Comparison of ENCODE assay signal across 8 cellular contexts in the genomic region with DNA sequence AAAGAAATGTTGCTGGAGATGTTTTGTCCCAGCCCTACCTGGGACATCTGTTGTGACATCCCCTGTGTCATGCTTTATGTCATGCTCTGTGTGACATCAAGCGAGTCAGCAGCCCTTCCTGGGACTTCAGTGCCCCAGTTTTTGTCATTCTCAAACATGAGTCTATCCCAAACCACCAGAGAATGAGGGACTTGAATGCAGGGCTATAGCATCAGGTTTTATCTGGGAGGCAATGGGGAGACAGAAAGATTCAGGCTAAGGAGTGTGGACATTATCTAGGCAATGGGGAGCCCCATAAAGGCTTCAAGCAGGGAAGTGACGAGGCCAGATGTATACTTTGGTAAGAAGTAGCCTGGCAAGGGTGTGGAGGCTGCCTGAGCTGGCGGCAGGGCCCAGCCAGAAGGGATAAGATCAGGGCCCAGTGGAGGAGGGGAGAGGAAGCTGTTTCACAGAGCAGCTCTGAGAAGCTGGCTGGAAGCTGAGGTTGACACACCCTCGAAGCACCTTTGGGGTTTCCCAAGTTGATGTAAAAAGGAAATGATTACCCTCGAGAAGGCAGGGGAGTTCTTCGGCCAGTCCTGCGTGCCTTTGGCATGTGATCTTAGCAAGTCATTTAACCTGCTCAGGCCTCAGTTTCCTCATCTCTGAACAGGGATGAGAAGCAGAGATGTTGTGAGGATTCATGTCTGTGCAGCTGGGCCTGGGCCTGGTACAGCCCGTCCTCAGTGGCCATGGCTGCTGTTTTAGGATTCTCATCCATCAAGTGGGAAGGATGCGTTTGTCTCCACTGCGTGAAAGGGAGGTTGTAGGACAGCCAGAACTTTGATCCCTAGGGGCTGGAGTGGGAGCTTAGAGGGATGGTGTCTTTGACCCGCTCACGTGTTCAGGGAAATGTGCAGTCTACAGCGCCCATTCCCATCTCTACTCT. TPM values are rescaled to one million over a fixed set of nuclear protein-coding genes. Genes with fewer than 3 reads are reported as not detected.
DNase-seq lines count a peak whose midpoint lies in the region; ATAC-seq, FAIRE-seq and TF ChIP-seq lines count a peak whose summit lies in the region.

No MANE protein-coding gene starts in this region.

- intact Hi-C loops in left lung (cut with DNase I): no loop called here

- peak overlapping the region; percentile 26 to 89 for H3K27ac ChIP-seq in left lung

- no peaks in the 10 kb centered on the region for H3K9me3 ChIP-seq in left lung

- peaks cover 8 to 66% of the 10 kb centered on the region in 2 donors for H3K4me1 ChIP-seq in left lung

- DNase-seq in RCC 7860 (ENCODE audit: low spot score) (peak; percentile 82), activated gamma-delta T cell treated with Interleukin-2 at 50 U/mL for 16 hours (peak; percentile 60), left lung (peak; percentile 48 to 81), NCI-H187 treated with DMSO at 0.1 percent for 48 hours (lab: John Stamatoyannopoulos, UW) (no peak), NCI-H146 (lab: John Stamatoyannopoulos, UW) (no peak)
- DNase-seq in stimulated activated CD8-positive, alpha-beta memory T cell treated with anti-CD3 and anti-CD28 coated beads, Interleukin-4, amount 100 ng/mL, for 48 hours: peak; percentile 77

- FAIRE-seq in RCC 7860 (lab: Jason Lieb, UNC): peak; percentile 43

- peak; percentile 72 for ATAC-seq in GM18517 (IDR thresholded peaks at IDR 0.05; ENCODE audit: unreplicated experiment)
- ATAC-seq in HG02763 (IDR thresholded peaks at IDR 0.05; ENCODE audit: unreplicated experiment): peak; percentile 68
- ATAC-seq in left lung: peak; percentile 82

- H3K27me3 ChIP-seq in left lung: no peaks in the 10 kb centered on the region

- no peak overlapping the region for H3K4me3 ChIP-seq in left lung

- H3K36me3 ChIP-seq in left lung: peaks cover 0 to 27% of the 10 kb centered on the region in 2 donors

- no peak for TF ChIP-seq CTCF in left lung (IDR thresholded peaks at IDR 0.05)

RNA-seq across cellular contexts. Expression of a gene that starts 34.3 kb away (rescaled TPM):
- total RNA-seq in left lung: 1 to 10 TPM; 3.3 to 8.5 TPM

RNA-seq across cellular contexts. Expression of a gene that starts 49.2 kb away (rescaled TPM):
- total RNA-seq in left lung: 10 to 100 TPM; 29.1 to 35.2 TPM

RNA-seq across cellular contexts. Expression of a gene that starts 57.4 kb away (rescaled TPM):
- total RNA-seq in left lung: 10 to 100 TPM; 36.8 to 40.7 TPM

Comparison
In these comparisons a context has a peak if more than half of its experiments do, and no peak if none do; other contexts are left out.
1. DNase-seq: peak in RCC 7860 (single experiment), activated gamma-delta T cell treated with Interleukin-2 at 50 U/mL for 16 hours (single experiment), left lung (2 of 2) and stimulated activated CD8-positive, alpha-beta memory T cell treated with anti-CD3 and anti-CD28 coated beads, Interleukin-4, amount 100 ng/mL, for 48 hours (single experiment); none in NCI-H187 treated with DMSO at 0.1 percent for 48 hours (single experiment) and NCI-H146 (single experiment).
2. Peak in every context shown above with its lines, with median percentiles within 50 percentile points of each other: ATAC-seq.